In the genomic region with DNA sequence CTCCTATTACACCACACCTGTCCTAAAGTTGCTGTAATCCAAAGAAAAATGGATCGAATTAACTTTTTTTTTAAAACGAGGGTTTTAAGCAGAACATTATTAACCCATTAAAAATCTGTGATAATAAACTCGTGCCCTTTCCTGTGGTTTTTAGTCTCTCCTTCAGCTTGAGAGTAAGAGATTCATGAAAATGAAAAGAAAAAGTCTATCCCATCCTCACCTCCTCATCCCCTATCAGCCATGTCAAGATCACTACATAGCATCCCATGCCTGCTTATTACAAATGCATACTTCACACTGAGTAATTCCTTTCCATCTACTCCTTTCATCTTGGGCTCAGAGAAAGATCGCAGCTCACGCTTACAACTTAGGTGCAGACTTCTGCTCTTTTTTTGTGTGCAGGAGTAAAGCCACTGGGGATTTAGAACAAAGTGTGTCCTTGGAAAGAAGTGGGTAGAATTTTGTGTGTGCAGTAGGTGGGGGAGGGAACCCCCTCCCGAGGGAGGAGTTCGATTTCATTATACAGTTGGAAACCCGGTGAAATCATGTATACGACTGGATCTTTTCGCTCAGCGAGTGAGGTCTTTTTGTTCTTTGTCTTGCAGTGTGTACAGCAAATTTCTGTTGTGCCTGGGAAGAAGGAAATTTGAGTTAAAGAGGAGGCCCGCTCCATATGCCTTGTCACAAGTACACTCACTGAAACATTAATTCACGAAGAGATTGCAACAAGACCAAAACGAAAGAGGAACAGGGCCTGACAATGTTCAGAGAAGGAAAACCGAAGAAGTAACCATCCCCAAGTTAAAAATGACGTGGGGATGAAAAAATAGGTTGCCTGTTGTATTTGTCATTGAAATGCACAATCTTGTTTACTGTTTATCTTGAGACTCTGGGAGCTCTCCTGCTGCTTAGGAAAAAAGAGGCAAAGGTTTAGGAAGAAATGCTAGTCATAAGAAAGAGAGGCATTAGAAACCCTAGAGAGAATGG, we compare ENCODE assay signal across 8 cellular contexts.
A peak's percentile ranks its signal among the peaks of the same experiment; 100 is the strongest.
DNase-seq lines count a peak whose midpoint lies in the region; ATAC-seq, FAIRE-seq and TF ChIP-seq lines count a peak whose summit lies in the region.

No MANE protein-coding gene starts in this region.

- H3K4me1 ChIP-seq in fibroblast of lung (ENCODE audit: control insufficient read depth, extremely low read depth, insufficient read depth, low read length) (peaks cover 22% of the 10 kb centered on the region), small intestine (ENCODE audit: control insufficient read depth in 2 of 2, insufficient read depth in 1 of 2, low read depth in 1 of 2, low read length in 1 of 2) (peaks cover 3 to 14% of the 10 kb centered on the region in 2 donors)

- peak overlapping the region; percentile 48 for H3K27ac ChIP-seq in fibroblast of lung (ENCODE audit: insufficient read depth, low read length)
- H3K27ac ChIP-seq in small intestine (ENCODE audit: low read depth in 1 of 2, low read length in 1 of 2), result peak overlapping the region; percentile 81 to 87

- H3K36me3 ChIP-seq in fibroblast of lung (ENCODE audit: control insufficient read depth, insufficient read depth, low read length) (no peaks in the 10 kb centered on the region), small intestine (ENCODE audit: control insufficient read depth in 2 of 2, insufficient read depth in 2 of 2, low read length in 2 of 2) (no peaks in the 10 kb centered on the region)

- DNase-seq in SKM-1 treated with dmso at 0.1 percent for 144 hours (lab: John Stamatoyannopoulos, UW; ENCODE audit: unreplicated experiment) (peak; percentile 66), SKM-1 (lab: John Stamatoyannopoulos, UW; ENCODE audit: unreplicated experiment) (no peak), RPMI7951 (ENCODE audit: low read depth) (peak; percentile 65), fibroblast of lung (ENCODE audit: low read depth in 2 of 2) (peak; percentile 54 to 58), small intestine (peak; percentile 69), head of caudate nucleus (no peak), NCI-H748 (lab: John Stamatoyannopoulos, UW; ENCODE audit: unreplicated experiment) (no peak)

- intact Hi-C loops in head of caudate nucleus (cut with DNase I), result no loop called here

- H3K4me2 ChIP-seq in fibroblast of lung (ENCODE audit: extremely low read depth, insufficient read depth, low read length), result peak overlapping the region; percentile 70

- H3K4me3 ChIP-seq in fibroblast of lung (replicated peaks in 1 of 4; ENCODE audit: control extremely low read depth in 1 of 4, insufficient read depth in 1 of 4, low read depth in 3 of 4, low read length in 4 of 4) (peak overlapping the region in 3 of 4 experiments; percentile 12 to 33 (median 20)), small intestine (ENCODE audit: low read depth in 1 of 2, low read length in 2 of 2) (peak overlapping the region in 1 of 2 donors; percentile 31)

- H2AFZ ChIP-seq in fibroblast of lung (ENCODE audit: low read length), result peak overlapping the region; percentile 55

- no peaks in the 10 kb centered on the region for H3K27me3 ChIP-seq in fibroblast of lung (ENCODE audit: control insufficient read depth, insufficient read depth, low read length)
- H3K27me3 ChIP-seq in small intestine (ENCODE audit: control insufficient read depth in 2 of 2, insufficient read depth in 2 of 2, low read length in 2 of 2), result no peaks in the 10 kb centered on the region

- ATAC-seq in HG03064 (IDR thresholded peaks at IDR 0.05; ENCODE audit: low read depth, unreplicated experiment), result peak; percentile 42

- no peak for TF ChIP-seq CTCF in fibroblast of lung (conservative IDR thresholded peaks at IDR 0.05 in 1 of 2, IDR thresholded peaks at IDR 0.05 in 1 of 2; ENCODE audit: low read depth in 1 of 2, low read length in 2 of 2)

- H3K9me3 ChIP-seq in fibroblast of lung (ENCODE audit: control insufficient read depth, insufficient read depth, low read depth, low read length) (no peaks in the 10 kb centered on the region), small intestine (ENCODE audit: control insufficient read depth, low read depth) (no peaks in the 10 kb centered on the region)

- H3K9ac ChIP-seq in fibroblast of lung (ENCODE audit: insufficient read depth, low read length), result no peak overlapping the region

- H3K79me2 ChIP-seq in fibroblast of lung (ENCODE audit: control insufficient read depth, insufficient read depth, low read length), result no peaks in the 10 kb centered on the region

- no peaks in the 10 kb centered on the region for H4K20me1 ChIP-seq in fibroblast of lung (ENCODE audit: control insufficient read depth, extremely low read depth, insufficient read depth, low read length)

- WGBS in small intestine, 3 donors, result 8 to 43% (median 16%) methylated on average over 16 of the region's 16 CpGs

- FAIRE-seq in small intestine (lab: Jason Lieb, UNC), result no peak

Comparison
In these comparisons a context has a peak if more than half of its experiments do, and no peak if none do; other contexts are left out.
1. DNase-seq: peak in SKM-1 treated with dmso at 0.1 percent for 144 hours (single experiment), RPMI7951 (single experiment), fibroblast of lung (2 of 2) and small intestine (single experiment); none in SKM-1 (single experiment), head of caudate nucleus (0 of 42) and NCI-H748 (single experiment).